15 cellular contexts compared by ENCODE assay signal in genomic region chr10:17166699-17167098, GRCh38. TPM values are rescaled to one million over a fixed set of nuclear protein-coding genes. Genes with fewer than 3 reads are reported as not detected.
DNase-seq lines count a peak whose midpoint lies in the region; ATAC-seq and TF ChIP-seq lines count a peak whose summit lies in the region.
"Had no signal": no experiment of that assay in that cellular context is flagged by ENCODE, and none has a peak within 500 bp of the region (broad histone marks: within the 10 kb centered on the region; RNA-seq: fewer than 3 reads in every experiment).

No MANE protein-coding gene starts in this region.

- no peak overlapping the region; a peak in 1 of 7 replicates for H3K27ac Mint-ChIP-seq in H9
- H3K27ac Mint-ChIP-seq in naive thymus-derived CD4-positive, alpha-beta T cell, result no peak overlapping the region
- no peak overlapping the region for H3K27ac Mint-ChIP-seq in endothelial cell (ENCODE audit: unreplicated experiment)
- H3K27ac Mint-ChIP-seq: CD4-positive, alpha-beta T cell; IgD-negative memory B cell had no signal

- H3K4me3 ChIP-seq in DND-41 (ENCODE audit: low read depth in 1 of 2, low read length in 2 of 2) (no peak overlapping the region), mesenchymal stem cell (ENCODE audit: insufficient read depth in 1 of 2, low read depth in 1 of 2, low read length in 2 of 2) (no peak overlapping the region)
- no peak overlapping the region for H3K4me3 ChIP-seq in naive thymus-derived CD4-positive, alpha-beta T cell (ENCODE audit: low read length)
- H3K4me3 ChIP-seq: BLaER1 treated with 17β-estradiol and CSF1 and Interleukin-3, amounts not matched to agents 10 nM and 100 nM had no signal

- WGBS in H9 (ENCODE audit: extremely low coverage, insufficient read length, low lambda C conversion rate), result no CpG with 5 or more reads among the region's 3 CpGs
- 96% methylated on average over 3 of the region's 3 CpGs for WGBS in mesenchymal stem cell

- no peaks in the 10 kb centered on the region for H3K23me2 ChIP-seq in H9 (ENCODE audit: insufficient read length, low read depth, low read length, poor library complexity, severe bottlenecking)

- H2BK15ac ChIP-seq in H9 (ENCODE audit: low read depth, low read length) (no peak overlapping the region), mesenchymal stem cell (ENCODE audit: low read depth, poor library complexity, severe bottlenecking) (no peak overlapping the region)

- H3K27me3 ChIP-seq in DND-41 (ENCODE audit: insufficient read depth, low read length, poor library complexity) (no peaks in the 10 kb centered on the region), H9 (ENCODE audit: insufficient read depth, low read length) (no peaks in the 10 kb centered on the region), mesenchymal stem cell (ENCODE audit: control insufficient read depth in 1 of 2, insufficient read depth in 1 of 2, low read length in 2 of 2) (no peaks in the 10 kb centered on the region)
- H3K27me3 ChIP-seq in naive thymus-derived CD4-positive, alpha-beta T cell (ENCODE audit: control insufficient read depth in 2 of 2, insufficient read depth in 2 of 2, low read length in 2 of 2), result no peaks in the 10 kb centered on the region
- H3K27me3 ChIP-seq: BLaER1 treated with 17β-estradiol and CSF1 and Interleukin-3, amounts not matched to agents 10 nM and 100 nM had no signal

- H3K36me3 Mint-ChIP-seq in H9 (ENCODE audit: insufficient read depth in 1 of 3, low read depth in 3 of 3) (peaks cover 0 to 5% (median 3%) of the 10 kb centered on the region in 3 experiments; a peak in 1 of 7 replicates), endothelial cell (ENCODE audit: low read depth, unreplicated experiment) (peaks cover 6% of the 10 kb centered on the region)
- peaks cover 0 to 32% (median 19%) of the 10 kb centered on the region in 5 donors for H3K36me3 Mint-ChIP-seq in naive thymus-derived CD4-positive, alpha-beta T cell
- H3K36me3 Mint-ChIP-seq: IgD-negative memory B cell had no signal

- TF ChIP-seq CTCF in DND-41 (IDR thresholded peaks at IDR 0.05; ENCODE audit: borderline replicate concordance, extremely low read depth, low read length, poor library complexity, severe bottlenecking), result no peak
- TF ChIP-seq CTCF in H9 (conservative IDR thresholded peaks at IDR 0.05), result no peak
- TF ChIP-seq CTCF in endothelial cell (IDR thresholded peaks at IDR 0.05; ENCODE audit: unreplicated experiment), result no peak

- H3K4me2 ChIP-seq in DND-41 (ENCODE audit: insufficient read depth, low read length) (no peak overlapping the region), H9 (ENCODE audit: insufficient read depth, insufficient read length, low read length) (no peak overlapping the region), mesenchymal stem cell (ENCODE audit: low read length, poor library complexity, severe bottlenecking) (no peak overlapping the region)
- H3K4me2 ChIP-seq: BLaER1 treated with 17β-estradiol and CSF1 and Interleukin-3, amounts not matched to agents 10 nM and 100 nM had no signal

- no peak overlapping the region for H2BK20ac ChIP-seq in H9 (ENCODE audit: low read depth, low read length, poor library complexity, severe bottlenecking)

- H3K4me1 Mint-ChIP-seq in H9 (peaks cover 5 to 8% of the 10 kb centered on the region in 2 experiments; a peak in 3 of 4 replicates), endothelial cell (ENCODE audit: unreplicated experiment) (peaks cover 6% of the 10 kb centered on the region)
- peaks cover 0 to 5% (median 0%) of the 10 kb centered on the region in 7 donors for H3K4me1 Mint-ChIP-seq in naive thymus-derived CD4-positive, alpha-beta T cell
- H3K4me1 Mint-ChIP-seq: IgD-negative memory B cell had no signal

- no peaks in the 10 kb centered on the region for H3K79me1 ChIP-seq in H9 (ENCODE audit: insufficient read depth, low read depth, low read length, poor library complexity, severe bottlenecking)
- no peaks in the 10 kb centered on the region for H3K79me1 ChIP-seq in mesenchymal stem cell (replicated peaks; ENCODE audit: low read length, poor library complexity, severe bottlenecking)

- DNase-seq in DND-41, result no peak
- DNase-seq in H9, result no peak
- DNase-seq in cerebellar cortex (ENCODE audit: low spot score), result peak; percentile 6
- no peak for DNase-seq in mesenchymal stem cell
- no peak for DNase-seq in 8988T
- DNase-seq in naive thymus-derived CD4-positive, alpha-beta T cell, result no peak
- DNase-seq in endothelial cell (ENCODE audit: low spot score), result no peak
- DNase-seq: ACHN; CD4-positive, alpha-beta T cell; DMS79 treated with DMSO at 0.1 percent for 48 hours; GF-D8; H7 had no signal

- H3K56ac ChIP-seq in H9 (ENCODE audit: insufficient read length, low read depth, low read length), result no peak overlapping the region

- POLR2A ChIA-PET in naive thymus-derived CD4-positive, alpha-beta T cell (lab: Charles Lee), result no interaction called here

- H3K79me2 ChIP-seq in DND-41 (ENCODE audit: insufficient read depth, low read length) (no peaks in the 10 kb centered on the region), H9 (ENCODE audit: insufficient read depth, low read length) (no peaks in the 10 kb centered on the region)

- H4K20me1 ChIP-seq in DND-41 (ENCODE audit: insufficient read depth, low read length) (no peaks in the 10 kb centered on the region), H9 (ENCODE audit: control insufficient read depth, insufficient read depth, insufficient read length) (no peaks in the 10 kb centered on the region)
- H4K20me1 ChIP-seq: BLaER1 treated with 17β-estradiol and CSF1 and Interleukin-3, amounts not matched to agents 10 nM and 100 nM had no signal

- H2BK12ac ChIP-seq in H9 (ENCODE audit: insufficient read length, low read depth, low read length) (no peak overlapping the region), mesenchymal stem cell (ENCODE audit: low read length in 2 of 2) (no peak overlapping the region)

- H3K18ac ChIP-seq in H9 (ENCODE audit: insufficient read length, low read depth, low read length) (no peak overlapping the region), mesenchymal stem cell (ENCODE audit: low read depth in 1 of 2, low read length in 2 of 2) (no peak overlapping the region)

- H2BK5ac ChIP-seq in H9 (ENCODE audit: insufficient read length, low read length), result no peak overlapping the region
- no peak overlapping the region for H2BK5ac ChIP-seq in mesenchymal stem cell (ENCODE audit: low read depth, low read length, poor library complexity, severe bottlenecking)

- CTCF ChIA-PET in naive thymus-derived CD4-positive, alpha-beta T cell (lab: Charles Lee), result interaction anchor here (0.9 kb wide), 1 partner anchor 64 kb away, joined by 3 read pairs; no protein-coding TSS in a partner anchor

- no peak overlapping the region for H2BK120ac ChIP-seq in H9 (ENCODE audit: low read depth, low read length, poor library complexity, severe bottlenecking)
- no peak overlapping the region for H2BK120ac ChIP-seq in mesenchymal stem cell (ENCODE audit: low read depth, low read length)

- ATAC-seq in DND-41 (ENCODE audit: insufficient read depth, low read depth), result 0 out of 3 replicates have a peak, but pooled peaks have one; percentile 14
- ATAC-seq in naive thymus-derived CD4-positive, alpha-beta T cell, result no peak
- ATAC-seq in GM18909 (IDR thresholded peaks at IDR 0.05; ENCODE audit: poor library complexity, unreplicated experiment), result no peak

- H3K9ac ChIP-seq in DND-41 (ENCODE audit: low read depth, low read length), result no peak overlapping the region
- no peak overlapping the region for H3K9ac ChIP-seq in H9 (ENCODE audit: extremely low read depth, insufficient read length, low read length)
- no peak overlapping the region for H3K9ac ChIP-seq in mesenchymal stem cell (ENCODE audit: low read length)
- H3K9ac ChIP-seq: BLaER1 treated with 17β-estradiol and CSF1 and Interleukin-3, amounts not matched to agents 10 nM and 100 nM had no signal

- H4K8ac ChIP-seq in H9 (replicated peaks; ENCODE audit: insufficient read length, low read depth, low read length), result no peak overlapping the region
- no peak overlapping the region for H4K8ac ChIP-seq in mesenchymal stem cell (ENCODE audit: low read length)

- H3K9me3 Mint-ChIP-seq in H9 (no peaks in the 10 kb centered on the region), endothelial cell (ENCODE audit: unreplicated experiment) (no peaks in the 10 kb centered on the region)
- peaks cover 0 to 5% (median 0%) of the 10 kb centered on the region in 11 donors for H3K9me3 Mint-ChIP-seq in naive thymus-derived CD4-positive, alpha-beta T cell
- H3K9me3 Mint-ChIP-seq: CD4-positive, alpha-beta T cell; IgD-negative memory B cell had no signal

- no peak overlapping the region for H4K91ac ChIP-seq in H9 (ENCODE audit: insufficient read length, low read depth, low read length)
- H4K91ac ChIP-seq in mesenchymal stem cell (ENCODE audit: low read length), result no peak overlapping the region

- H3K9me3 ChIP-seq in DND-41 (ENCODE audit: insufficient read depth, low read length, severe bottlenecking) (no peaks in the 10 kb centered on the region), H9 (ENCODE audit: control insufficient read depth, low read depth, low read length) (no peaks in the 10 kb centered on the region), mesenchymal stem cell (ENCODE audit: control insufficient read depth, low read length) (no peaks in the 10 kb centered on the region)
- no peaks in the 10 kb centered on the region for H3K9me3 ChIP-seq in naive thymus-derived CD4-positive, alpha-beta T cell (ENCODE audit: control insufficient read depth in 2 of 3, low read length in 3 of 3)
- H3K9me3 ChIP-seq: BLaER1 treated with 17β-estradiol and CSF1 and Interleukin-3, amounts not matched to agents 10 nM and 100 nM had no signal

- H3K4me3 Mint-ChIP-seq in H9, result no peak overlapping the region
- H3K4me3 Mint-ChIP-seq in naive thymus-derived CD4-positive, alpha-beta T cell, result no peak overlapping the region
- no peak overlapping the region for H3K4me3 Mint-ChIP-seq in endothelial cell (ENCODE audit: unreplicated experiment)
- H3K4me3 Mint-ChIP-seq: CD4-positive, alpha-beta T cell; IgD-negative memory B cell had no signal

- no peaks in the 10 kb centered on the region for H3K4me1 ChIP-seq in DND-41 (ENCODE audit: insufficient read depth, low read length)
- no peaks in the 10 kb centered on the region for H3K4me1 ChIP-seq in H9 (ENCODE audit: insufficient read depth, low read length)
- no peaks in the 10 kb centered on the region for H3K4me1 ChIP-seq in mesenchymal stem cell (ENCODE audit: control insufficient read depth, insufficient read depth, low read depth, low read length)
- H3K4me1 ChIP-seq in naive thymus-derived CD4-positive, alpha-beta T cell (ENCODE audit: control insufficient read depth in 2 of 2, insufficient read depth in 2 of 2, low read length in 2 of 2), result no peaks in the 10 kb centered on the region
- H3K4me1 ChIP-seq: BLaER1 treated with 17β-estradiol and CSF1 and Interleukin-3, amounts not matched to agents 10 nM and 100 nM had no signal

- H3K27me3 Mint-ChIP-seq in H9 (ENCODE audit: low read depth), result no peaks in the 10 kb centered on the region
- H3K27me3 Mint-ChIP-seq in naive thymus-derived CD4-positive, alpha-beta T cell, result no peaks in the 10 kb centered on the region
- no peaks in the 10 kb centered on the region for H3K27me3 Mint-ChIP-seq in endothelial cell (ENCODE audit: unreplicated experiment)
- H3K27me3 Mint-ChIP-seq: CD4-positive, alpha-beta T cell; IgD-negative memory B cell had no signal

- H3K23ac ChIP-seq in H9 (ENCODE audit: insufficient read length, low read depth, low read length) (no peak overlapping the region), mesenchymal stem cell (ENCODE audit: low read length in 2 of 2) (no peak overlapping the region)

- H3K27ac ChIP-seq in DND-41 (ENCODE audit: low read length) (no peak overlapping the region), H9 (ENCODE audit: insufficient read length, low read depth, low read length) (no peak overlapping the region), mesenchymal stem cell (ENCODE audit: low read length, poor library complexity, severe bottlenecking) (no peak overlapping the region)
- H3K27ac ChIP-seq in naive thymus-derived CD4-positive, alpha-beta T cell (ENCODE audit: low read depth, low read length), result no peak overlapping the region
- H3K27ac ChIP-seq: BLaER1 treated with 17β-estradiol and CSF1 and Interleukin-3, amounts not matched to agents 10 nM and 100 nM had no signal

- no peak overlapping the region; the same call in 1 of the 2 replicates for H3K14ac ChIP-seq in H9 (ENCODE audit: insufficient read depth, low read length)
- H3K14ac ChIP-seq in mesenchymal stem cell (ENCODE audit: low read length in 2 of 2), result no peak overlapping the region

- 0 out of 2 replicates have a peak, but pooled peaks cover 3% of the 10 kb centered on the region for H3K36me3 ChIP-seq in DND-41 (ENCODE audit: insufficient read depth, low read length)
- H3K36me3 ChIP-seq in mesenchymal stem cell (ENCODE audit: control insufficient read depth in 1 of 2, insufficient read depth in 2 of 2, low read depth in 1 of 2, low read length in 2 of 2), result peaks cover 5 to 12% of the 10 kb centered on the region in 2 experiments
- peaks cover 0 to 5% (median 0%) of the 10 kb centered on the region in 3 experiments for H3K36me3 ChIP-seq in naive thymus-derived CD4-positive, alpha-beta T cell (ENCODE audit: control insufficient read depth in 2 of 3, insufficient read depth in 3 of 3, low read length in 3 of 3)

- H2AFZ ChIP-seq in DND-41 (ENCODE audit: low read depth, low read length) (no peak overlapping the region), H9 (ENCODE audit: low read length) (no peak overlapping the region), mesenchymal stem cell (ENCODE audit: low read depth, low read length) (no peak overlapping the region)

- H3K4ac ChIP-seq in H9 (ENCODE audit: low read depth, low read length) (no peak overlapping the region), mesenchymal stem cell (ENCODE audit: low read depth in 1 of 2, low read length in 2 of 2) (no peak overlapping the region)

- peak overlapping the region; percentile 17 for H4K5ac ChIP-seq in H9 (ENCODE audit: insufficient read length, low read depth, low read length)

- no peak overlapping the region for H3T11ph ChIP-seq in H9 (ENCODE audit: low read length)

- no peak overlapping the region for H2AK5ac ChIP-seq in H9 (ENCODE audit: insufficient read length, low read length)
- H2AK5ac ChIP-seq in mesenchymal stem cell (ENCODE audit: low read length, severe bottlenecking), result peak overlapping the region; percentile 9

- intact Hi-C loops in naive thymus-derived CD4-positive, alpha-beta T cell (cut with micrococcal nuclease), result no loop called here

RNA-seq across cellular contexts. Expression of gene TRDMT1, which starts 34.8 kb away (rescaled TPM):
- total RNA-seq in H9 (2021), result 18.8 and 20.2 TPM in 2 replicates
- polyA plus RNA-seq in mesenchymal stem cell (2013, experiment 1 of 2), result 4.6 TPM
- 4.0 TPM for polyA plus RNA-seq in mesenchymal stem cell (2013, experiment 2 of 2)
- total RNA-seq in naive thymus-derived CD4-positive, alpha-beta T cell, result 10 to 100 TPM; 10.2 to 30.6 (median 15.9) TPM
- 10 to 100 TPM in 1 of 2 donors, 1 to 10 TPM in 1; 9.7 to 12.8 TPM for polyA plus RNA-seq in naive thymus-derived CD4-positive, alpha-beta T cell
- total RNA-seq in endothelial cell (ENCODE audit: unreplicated experiment), result 17.7 TPM

RNA-seq across cellular contexts. Expression of gene CUBN, which starts 37.1 kb away (rescaled TPM):
- total RNA-seq in H9 (2021) (0.26 and 0.37 TPM in 2 replicates), endothelial cell (ENCODE audit: unreplicated experiment) (8.8 TPM)
- 1.2 TPM for polyA plus RNA-seq in mesenchymal stem cell (2013, experiment 1 of 2)
- polyA plus RNA-seq in mesenchymal stem cell (2013, experiment 2 of 2), result 0.86 TPM
- total RNA-seq in naive thymus-derived CD4-positive, alpha-beta T cell, result 10 to 100 TPM in 2 of 5 experiments, 1 to 10 TPM in 2, under 1 TPM in 1; 0.75 to 17.5 (median 8.9) TPM
- polyA plus RNA-seq in naive thymus-derived CD4-positive, alpha-beta T cell, result under 1 TPM; 0.39 to 0.46 TPM
- polyA plus RNA-seq: IgD-negative memory B cell had no signal
